ENCODE assay signal across 10 cellular contexts in genomic region chr10:14553434-14553833, GRCh38.
DNase-seq lines count a peak whose midpoint lies in the region; ATAC-seq and TF ChIP-seq lines count a peak whose summit lies in the region.
"Had no signal": no experiment of that assay in that cellular context is flagged by ENCODE, and none has a peak within 500 bp of the region (broad histone marks: within the 10 kb centered on the region; RNA-seq: fewer than 3 reads in every experiment).

No MANE protein-coding gene starts in this region.

- H3K4me3 Mint-ChIP-seq in activated T-helper 17 cell treated with anti-CD3 and anti-CD28 coated beads, Interleukin-2, amount 50 U/mL, for 72 hours, result peak overlapping the region; percentile 73

- H3K27ac Mint-ChIP-seq in activated T-helper 17 cell treated with anti-CD3 and anti-CD28 coated beads, Interleukin-2, amount 50 U/mL, for 72 hours, result peak overlapping the region; percentile 89

- DNase-seq in AG09309 (ENCODE audit: low read depth) (peak; percentile 37), kidney glomerular epithelial cell (lab: John Stamatoyannopoulos, UW) (peak; percentile 73)
- DNase-seq: cortex of kidney had no signal

- peaks cover 77% of the 10 kb centered on the region for H3K4me1 Mint-ChIP-seq in activated T-helper 17 cell treated with anti-CD3 and anti-CD28 coated beads, Interleukin-2, amount 50 U/mL, for 72 hours

- H3K9me3 Mint-ChIP-seq in activated T-helper 17 cell treated with anti-CD3 and anti-CD28 coated beads, Interleukin-2, amount 50 U/mL, for 72 hours, result no peaks in the 10 kb centered on the region

- no peak for TF ChIP-seq CTCF in AG09309 (IDR thresholded peaks at IDR 0.05; ENCODE audit: control insufficient read depth, insufficient read depth, low read depth, low read length, missing control alignments)

- H3K36me3 Mint-ChIP-seq in activated T-helper 17 cell treated with anti-CD3 and anti-CD28 coated beads, Interleukin-2, amount 50 U/mL, for 72 hours (ENCODE audit: low read depth), result peaks cover 90% of the 10 kb centered on the region

- H3K27me3 Mint-ChIP-seq in activated T-helper 17 cell treated with anti-CD3 and anti-CD28 coated beads, Interleukin-2, amount 50 U/mL, for 72 hours, result no peaks in the 10 kb centered on the region

- H3K4me3 ChIP-seq in AG09309 (ENCODE audit: control insufficient read depth, low read depth, low read length), result no peak overlapping the region
- H3K4me3 ChIP-seq: vagina had no signal

- ATAC-seq in HG03354 (IDR thresholded peaks at IDR 0.05; ENCODE audit: poor library complexity, severe bottlenecking, unreplicated experiment) (peak; percentile 41), GM21367 (IDR thresholded peaks at IDR 0.05; ENCODE audit: unreplicated experiment) (no peak), GM19395 (IDR thresholded peaks at IDR 0.05; ENCODE audit: unreplicated experiment) (no peak), HG03095 (IDR thresholded peaks at IDR 0.05; ENCODE audit: unreplicated experiment) (no peak), HG03442 (IDR thresholded peaks at IDR 0.05; ENCODE audit: unreplicated experiment) (no peak)
- peak; percentile 70 for ATAC-seq in activated T-helper 17 cell treated with anti-CD3 and anti-CD28 coated beads, Interleukin-2, amount 50 U/mL, for 72 hours (replicated peaks)

Comparison
In these comparisons a context has a peak if more than half of its experiments do, and no peak if none do; other contexts are left out.
1. ATAC-seq: peak in HG03354 (single experiment) and activated T-helper 17 cell treated with anti-CD3 and anti-CD28 coated beads, Interleukin-2, amount 50 U/mL, for 72 hours (single experiment); none in GM21367 (single experiment), GM19395 (single experiment), HG03095 (single experiment) and HG03442 (single experiment).